27 cellular contexts compared by ENCODE assay signal in genomic region chr4:120083152-120083551, GRCh38.
"Had no signal": no experiment of that assay in that cellular context is flagged by ENCODE, and none has a peak within 500 bp of the region (broad histone marks: within the 10 kb centered on the region; RNA-seq: fewer than 3 reads in every experiment).

No MANE protein-coding gene starts in this region.

- H3K4me1 ChIP-seq: ascending aorta, breast epithelium, colonic mucosa had no signal

- H3K27me3 ChIP-seq: ascending aorta, breast epithelium, cardiac muscle cell, colonic mucosa, dorsolateral prefrontal cortex had no signal

- H3K27ac ChIP-seq: ascending aorta, breast epithelium, cardiac muscle cell, colonic mucosa, dorsolateral prefrontal cortex had no signal

- ATAC-seq: activated CD4-positive, alpha-beta T cell treated with anti-CD3 and anti-CD28 coated beads for 36 hours; activated CD8-positive, alpha-beta memory T cell treated with anti-CD3 and anti-CD28 coated beads, Interleukin-2, amount 10 ng/mL, durations not matched to agents 7 days and 5 days; activated CD8-positive, alpha-beta T cell treated with anti-CD3 and anti-CD28 coated beads, Interleukin-2, amount 10 ng/mL, durations not matched to agents 7 days and 5 days; esophagus mucosa; T-helper 17 cell had no signal

- DNase-seq: activated CD4-positive, alpha-beta memory T cell treated with anti-CD3 and anti-CD28 coated beads for 36 hours; activated CD4-positive, alpha-beta T cell treated with anti-CD3 and anti-CD28 coated beads for 36 hours; activated CD4-positive, alpha-beta T cell treated with anti-CD3 and anti-CD28 coated beads, Interleukin-2, amount 10 ng/mL, durations not matched to agents 24 days and 14 days; activated CD4-positive, CD25-positive, alpha-beta regulatory T cell; activated CD4-positive, CD25-positive, alpha-beta regulatory T cell treated with anti-CD3 and anti-CD28 coated beads, Interleukin-2, amount 50 U/mL, for 72 hours; activated CD8-positive, alpha-beta memory T cell treated with anti-CD3 and anti-CD28 coated beads, Interleukin-2, amount 10 ng/mL, durations not matched to agents 7 days and 5 days; activated CD8-positive, alpha-beta memory T cell treated with anti-CD3 and anti-CD28 coated beads, Interleukin-2, amount 50 U/mL, for 4 hours; activated CD8-positive, alpha-beta T cell treated with anti-CD3 and anti-CD28 coated beads, Interleukin-2, amount 10 ng/mL, durations not matched to agents 7 days and 5 days; activated effector memory CD4-positive, alpha-beta T cell treated with anti-CD3 and anti-CD28 coated beads, Interleukin-2, amount 50 U/mL, for 16 hours; activated naive CD4-positive, alpha-beta T cell treated with anti-CD3 and anti-CD28 coated beads for 36 hours; activated naive CD8-positive, alpha-beta T cell treated with anti-CD3 and anti-CD28 coated beads, Interleukin-2, amount 10 ng/mL, durations not matched to agents 7 days and 5 days; activated T-cell treated with anti-CD3 and anti-CD28 coated beads, Interleukin-2, amount 50 U/mL, for 1 hour; activated T-cell treated with anti-CD3 and anti-CD28 coated beads, Interleukin-2, amount 50 U/mL, for 48 hours; central memory CD4-positive, alpha-beta T cell; cerebellar nuclear complex; colonic mucosa; dorsolateral prefrontal cortex; effector memory CD4-positive, alpha-beta T cell; endodermal cell; foreskin fibroblast; head of caudate nucleus; T-helper 17 cell; T1000 had no signal

- H3K4me3 ChIP-seq: ascending aorta, breast epithelium, cardiac muscle cell, colonic mucosa, dorsolateral prefrontal cortex had no signal

- H3K36me3 ChIP-seq: ascending aorta, breast epithelium, cardiac muscle cell, colonic mucosa had no signal

- H3K9me3 ChIP-seq: ascending aorta, colonic mucosa had no signal
